1 cellular context compared by ENCODE assay signal in the genomic region with DNA sequence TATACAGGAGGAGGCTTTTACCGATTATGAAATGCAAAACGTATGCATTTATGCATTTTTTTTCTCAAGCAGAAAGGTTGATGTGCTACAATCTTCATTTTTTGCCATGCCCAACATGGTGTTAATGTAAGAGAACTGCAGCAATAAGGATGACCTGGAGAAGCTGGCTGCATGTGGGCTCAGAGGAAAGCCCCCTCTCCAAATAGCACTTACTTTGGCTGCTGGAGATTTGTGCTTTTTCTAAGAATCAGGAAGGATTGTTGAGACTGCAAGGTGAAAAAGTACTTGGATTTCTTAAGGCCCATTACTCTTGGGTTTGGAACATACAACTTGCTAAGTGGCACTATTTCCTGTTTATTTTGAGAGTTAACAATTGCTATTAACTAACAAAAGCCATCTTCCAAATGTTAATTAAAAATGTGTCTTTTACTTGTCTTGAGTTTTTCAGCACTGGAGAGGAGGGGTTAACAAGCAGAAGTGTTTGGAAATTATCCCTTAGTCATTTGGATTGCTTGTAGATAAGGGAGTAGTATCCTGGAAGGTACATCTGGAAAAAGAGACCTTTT.
A peak's percentile ranks its signal among the peaks of the same experiment; 100 is the strongest.
TF ChIP-seq lines count a peak whose summit lies in the region.

No MANE protein-coding gene starts in this region.

TF ChIP-seq in GM23338, 12 proteins besides CTCF, POLR2A, EP300 and RAD21 (continued from another document):
- TF ChIP-seq, protein P1, sequence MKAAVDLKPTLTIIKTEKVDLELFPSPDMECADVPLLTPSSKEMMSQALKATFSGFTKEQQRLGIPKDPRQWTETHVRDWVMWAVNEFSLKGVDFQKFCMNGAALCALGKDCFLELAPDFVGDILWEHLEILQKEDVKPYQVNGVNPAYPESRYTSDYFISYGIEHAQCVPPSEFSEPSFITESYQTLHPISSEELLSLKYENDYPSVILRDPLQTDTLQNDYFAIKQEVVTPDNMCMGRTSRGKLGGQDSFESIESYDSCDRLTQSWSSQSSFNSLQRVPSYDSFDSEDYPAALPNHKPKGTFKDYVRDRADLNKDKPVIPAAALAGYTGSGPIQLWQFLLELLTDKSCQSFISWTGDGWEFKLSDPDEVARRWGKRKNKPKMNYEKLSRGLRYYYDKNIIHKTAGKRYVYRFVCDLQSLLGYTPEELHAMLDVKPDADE (IDR thresholded peaks at IDR 0.05): peak; percentile 53; the same call in 1 of the 2 replicates
- TF ChIP-seq CREB1 (CRISPR knock-in tag; IDR thresholded peaks at IDR 0.05; ENCODE audit: low read depth) (no peak), POLR2AphosphoS5 (IDR thresholded peaks at IDR 0.05; ENCODE audit: low read depth) (peak; percentile 56), ZNF114 (CRISPR knock-in tag; IDR thresholded peaks at IDR 0.05) (no peak)
